ENCODE assay signal across 1 cellular context in the genomic region with DNA sequence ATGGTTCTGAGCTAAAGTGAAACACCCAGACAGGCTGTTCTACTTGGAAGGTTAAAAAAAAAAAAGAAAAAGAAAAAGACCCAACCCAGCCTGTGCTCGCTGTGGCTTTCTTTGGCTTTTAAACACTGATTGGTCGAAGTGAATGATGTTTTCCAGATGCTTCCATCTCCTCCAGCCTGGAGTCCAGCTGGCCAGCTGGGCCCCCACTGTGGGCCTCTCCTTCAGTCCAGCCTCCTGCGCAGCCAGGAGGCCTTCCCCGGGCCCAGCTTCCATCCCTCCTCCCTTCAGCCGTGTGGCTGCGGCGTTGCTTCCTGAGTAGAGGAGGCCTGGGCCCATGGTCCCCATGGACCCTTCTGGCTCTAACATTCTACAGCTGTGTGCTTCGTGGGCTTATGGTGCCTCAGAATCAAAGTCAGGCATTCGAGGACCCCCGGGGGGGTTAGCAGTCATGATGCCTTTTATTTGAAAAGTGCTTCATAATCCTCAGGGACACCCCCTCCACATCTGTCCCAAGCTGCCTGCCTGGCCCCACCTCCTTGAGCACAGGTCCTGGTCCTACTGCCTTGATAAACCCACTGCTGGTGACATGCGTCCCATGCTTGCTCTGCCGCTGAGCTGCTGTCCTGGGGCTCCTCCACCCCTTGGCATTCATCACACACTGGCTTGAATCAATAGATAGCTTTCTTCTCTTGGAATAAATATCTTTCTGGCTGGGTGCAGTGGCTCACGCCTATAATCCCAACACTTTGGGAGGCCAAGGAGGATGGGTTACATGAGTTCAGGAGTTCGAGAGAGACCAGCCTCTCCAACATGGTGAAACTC.
TF ChIP-seq lines count a peak whose summit lies in the region.

No MANE protein-coding gene starts in this region.

TF ChIP-seq in IMR-90, 13 proteins besides CTCF, POLR2A, EP300 and RAD21:
- TF ChIP-seq MAZ (IDR thresholded peaks at IDR 0.05; ENCODE audit: borderline replicate concordance, low read depth, low read length) = no peak
- TF ChIP-seq, protein P1, sequence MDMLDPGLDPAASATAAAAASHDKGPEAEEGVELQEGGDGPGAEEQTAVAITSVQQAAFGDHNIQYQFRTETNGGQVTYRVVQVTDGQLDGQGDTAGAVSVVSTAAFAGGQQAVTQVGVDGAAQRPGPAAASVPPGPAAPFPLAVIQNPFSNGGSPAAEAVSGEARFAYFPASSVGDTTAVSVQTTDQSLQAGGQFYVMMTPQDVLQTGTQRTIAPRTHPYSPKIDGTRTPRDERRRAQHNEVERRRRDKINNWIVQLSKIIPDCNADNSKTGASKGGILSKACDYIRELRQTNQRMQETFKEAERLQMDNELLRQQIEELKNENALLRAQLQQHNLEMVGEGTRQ (IDR thresholded peaks at IDR 0.05; ENCODE audit: low read depth, low read length) = no peak
- no peak for TF ChIP-seq CHD1 (IDR thresholded peaks at IDR 0.05; ENCODE audit: low read depth, low read length)
